Comparison of ENCODE assay signal across 28 cellular contexts in the genomic region with DNA sequence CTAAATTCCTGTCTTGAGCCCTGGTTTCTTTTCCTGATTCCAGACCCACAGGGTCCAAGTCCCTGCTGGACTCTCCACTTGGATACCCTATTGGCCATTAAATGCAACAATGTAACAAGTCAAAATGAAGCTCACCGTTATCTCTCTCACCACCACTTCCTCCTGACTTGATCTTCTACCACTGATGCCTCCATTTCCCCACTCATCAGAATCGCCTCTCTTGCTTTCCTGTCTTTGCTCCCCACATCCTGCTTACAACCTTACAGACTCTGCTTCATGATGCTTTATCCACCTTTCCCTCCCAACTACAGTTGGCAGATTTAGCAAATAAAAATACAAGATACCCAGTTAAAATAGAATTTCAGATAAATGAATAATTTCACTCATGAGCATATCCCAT.
"Had no signal": no experiment of that assay in that cellular context is flagged by ENCODE, and none has a peak within 500 bp of the region (broad histone marks: within the 10 kb centered on the region; RNA-seq: fewer than 3 reads in every experiment).

No MANE protein-coding gene starts in this region.

- H3K36me3 Mint-ChIP-seq: activated naive CD4-positive, alpha-beta T cell treated with anti-CD3 and anti-CD28 coated beads, Interleukin-2, amount 50 U/mL, for 24 hours; activated naive CD8-positive, alpha-beta T cell treated with anti-CD3 and anti-CD28 coated beads for 36 hours had no signal

- H3K36me3 ChIP-seq: brain microvascular endothelial cell, WERI-Rb-1 had no signal

- H3K27me3 Mint-ChIP-seq: dendritic cell treated with granulocyte-macrophage colony-stimulating factor and Interleukin-4, amounts not matched to agents 40 ng/mL and 50 ng/mL, for 4 days had no signal

- H3K27ac ChIP-seq: brain microvascular endothelial cell, coronary artery, dorsolateral prefrontal cortex, WERI-Rb-1 had no signal

- H3K9me3 Mint-ChIP-seq: activated B cell treated with CpG ODN at 0.5 μM for 24 hours; activated naive CD4-positive, alpha-beta T cell treated with anti-CD3 and anti-CD28 coated beads for 36 hours; activated naive CD4-positive, alpha-beta T cell treated with anti-CD3 and anti-CD28 coated beads, Interleukin-2, amount 50 U/mL, for 24 hours; activated naive CD8-positive, alpha-beta T cell treated with anti-CD3 and anti-CD28 coated beads for 36 hours; activated T-helper 1 cell treated with anti-CD3 and anti-CD28 coated beads, Interleukin-12 subunit alpha, Interleukin-12 subunit beta, Interleukin-2, Interleukin-4 antibody, amounts not matched to agents 30 ng/mL and 10 ng/mL and 1 ng/mL, durations not matched to agents 14 hours and 24 hours and 36 hours; activated T-helper 2 cell treated with anti-CD3 and anti-CD28 coated beads, Interferon-gamma antibody, Interleukin-2, Interleukin-4, amounts not matched to agents 10 μg/mL and 5 μg/mL and 100 μg/mL, durations not matched to agents 14 hours and 24 hours and 36 hours; central memory CD8-positive, alpha-beta T cell; dendritic cell treated with granulocyte-macrophage colony-stimulating factor and Interleukin-4, amounts not matched to agents 40 ng/mL and 50 ng/mL, for 4 days; endodermal cell had no signal

- H3K27ac Mint-ChIP-seq: activated B cell treated with CpG ODN at 0.5 μM for 24 hours; activated naive CD4-positive, alpha-beta T cell treated with anti-CD3 and anti-CD28 coated beads for 36 hours; activated naive CD4-positive, alpha-beta T cell treated with anti-CD3 and anti-CD28 coated beads, Interleukin-2, amount 50 U/mL, for 24 hours; activated naive CD8-positive, alpha-beta T cell treated with anti-CD3 and anti-CD28 coated beads for 36 hours; activated T-helper 1 cell treated with anti-CD3 and anti-CD28 coated beads, Interleukin-12 subunit alpha, Interleukin-12 subunit beta, Interleukin-2, Interleukin-4 antibody, amounts not matched to agents 30 ng/mL and 10 ng/mL and 1 ng/mL, durations not matched to agents 14 hours and 24 hours and 36 hours; activated T-helper 2 cell treated with anti-CD3 and anti-CD28 coated beads, Interferon-gamma antibody, Interleukin-2, Interleukin-4, amounts not matched to agents 10 μg/mL and 5 μg/mL and 100 μg/mL, durations not matched to agents 14 hours and 24 hours and 36 hours; dendritic cell treated with granulocyte-macrophage colony-stimulating factor and Interleukin-4, amounts not matched to agents 40 ng/mL and 50 ng/mL, for 4 days; endodermal cell; T-helper 17 cell had no signal

- DNase-seq: activated B cell treated with CpG ODN at 0.5 μM for 24 hours; activated CD4-positive, alpha-beta T cell treated with anti-CD3 and anti-CD28 coated beads for 48 hours; activated CD4-positive, alpha-beta T cell treated with anti-CD3 and anti-CD28 coated beads, Interleukin-2, amount 50 U/mL, for 1 hour; activated CD4-positive, alpha-beta T cell treated with anti-CD3 and anti-CD28 coated beads, Interleukin-2, amount 50 U/mL, for 48 hours; activated CD8-positive, alpha-beta memory T cell treated with anti-CD3 and anti-CD28 coated beads, Interleukin-2, amount 50 U/mL, for 4 hours; activated effector memory CD4-positive, alpha-beta T cell treated with anti-CD3 and anti-CD28 coated beads, Interleukin-2, amount 50 U/mL, for 16 hours; activated naive CD4-positive, alpha-beta T cell treated with anti-CD3 and anti-CD28 coated beads for 36 hours; activated naive CD8-positive, alpha-beta T cell treated with anti-CD3 and anti-CD28 coated beads for 36 hours; activated T-cell treated with anti-CD3 and anti-CD28 coated beads, Interleukin-2, amount 50 U/mL, for 1 hour; activated T-cell treated with anti-CD3 and anti-CD28 coated beads, Interleukin-2, amount 50 U/mL, for 48 hours; amniotic stem cell; anterior cingulate cortex; brain microvascular endothelial cell; dorsolateral prefrontal cortex; effector memory CD4-positive, alpha-beta T cell; endodermal cell; foreskin fibroblast; head of caudate nucleus; T-helper 17 cell; WERI-Rb-1 had no signal

- H3K4me3 ChIP-seq: coronary artery, dorsolateral prefrontal cortex had no signal

- H3K4me3 Mint-ChIP-seq: activated B cell treated with CpG ODN at 0.5 μM for 24 hours; activated naive CD4-positive, alpha-beta T cell treated with anti-CD3 and anti-CD28 coated beads for 36 hours; activated naive CD4-positive, alpha-beta T cell treated with anti-CD3 and anti-CD28 coated beads, Interleukin-2, amount 50 U/mL, for 24 hours; activated naive CD8-positive, alpha-beta T cell treated with anti-CD3 and anti-CD28 coated beads for 36 hours; activated T-helper 1 cell treated with anti-CD3 and anti-CD28 coated beads, Interleukin-12 subunit alpha, Interleukin-12 subunit beta, Interleukin-2, Interleukin-4 antibody, amounts not matched to agents 30 ng/mL and 10 ng/mL and 1 ng/mL, durations not matched to agents 14 hours and 24 hours and 36 hours; central memory CD8-positive, alpha-beta T cell; dendritic cell treated with granulocyte-macrophage colony-stimulating factor and Interleukin-4, amounts not matched to agents 40 ng/mL and 50 ng/mL, for 4 days; endodermal cell; T-helper 17 cell had no signal

- ATAC-seq: activated CD4-positive, CD25-positive, alpha-beta regulatory T cell treated with anti-CD3 and anti-CD28 coated beads, Interleukin-2, amount 50 U/mL, for 24 hours; esophagus mucosa; T-helper 17 cell had no signal

- H3K4me1 Mint-ChIP-seq: activated B cell treated with CpG ODN at 0.5 μM for 24 hours; activated naive CD4-positive, alpha-beta T cell treated with anti-CD3 and anti-CD28 coated beads, Interleukin-2, amount 50 U/mL, for 24 hours; activated naive CD8-positive, alpha-beta T cell treated with anti-CD3 and anti-CD28 coated beads for 36 hours; central memory CD8-positive, alpha-beta T cell; T-helper 17 cell had no signal

- H3K27me3 ChIP-seq: brain microvascular endothelial cell, dorsolateral prefrontal cortex had no signal
